In genomic region chr13:59425211-59425721, GRCh38 we compare ENCODE assay signal across 17 cellular contexts.
DNase-seq lines count a peak whose midpoint lies in the region; ATAC-seq, FAIRE-seq and TF ChIP-seq lines count a peak whose summit lies in the region.
"Had no signal": no experiment of that assay in that cellular context is flagged by ENCODE, and none has a peak within 500 bp of the region (broad histone marks: within the 10 kb centered on the region; RNA-seq: fewer than 3 reads in every experiment).

No MANE protein-coding gene starts in this region.

- H4K5ac ChIP-seq in mesendoderm (ENCODE audit: low read length) = no peak overlapping the region

- no CpG with 5 or more reads among the region's 4 CpGs for WGBS in mesendoderm (ENCODE audit: extremely low coverage, insufficient coverage, low lambda C conversion rate)
- WGBS in HepG2 (ENCODE audit: low lambda C conversion rate) = 27% methylated on average over 4 of the region's 4 CpGs

- H3K36me3 ChIP-seq in mesendoderm (ENCODE audit: control insufficient read depth, insufficient read depth, low read length) (no peaks in the 10 kb centered on the region), HepG2 (replicated peaks in 1 of 2; ENCODE audit: control insufficient read depth in 1 of 2, insufficient read depth in 2 of 2, low read length in 2 of 2) (no peaks in the 10 kb centered on the region)

- TF ChIP-seq POLR2A in HepG2 (IDR thresholded peaks at IDR 0.05; ENCODE audit: insufficient read depth in 1 of 2, low read depth in 2 of 2, low read length in 2 of 2) = no peak

- intact Hi-C loops in HepG2 (cut with micrococcal nuclease; ENCODE audit: unreplicated experiment) = no loop called here
- intact Hi-C loops in Right ventricle myocardium superior (cut with DNase I) = no loop called here

- H2BK120ac ChIP-seq in mesendoderm (ENCODE audit: low read depth, low read length) = no peak overlapping the region

- H2BK15ac ChIP-seq in mesendoderm (replicated peaks; ENCODE audit: low read depth) = peak overlapping the region; percentile 12

- H3K18ac ChIP-seq in mesendoderm (ENCODE audit: low read length) = no peak overlapping the region

- no peak overlapping the region for H4K8ac ChIP-seq in mesendoderm (ENCODE audit: low read depth, low read length)

- in situ Hi-C loops in astrocyte of the spinal cord (cut with HindIII; ENCODE audit: low sequenced_read_pairs) = no loop called here
- in situ Hi-C loops in HepG2 (cut with HindIII; ENCODE audit: extremely low pct_ligation_motif_present, low pct_unique_long_range_greater_than_20kb) = no loop called here

- H3K4me3 ChIP-seq in astrocyte of the spinal cord (ENCODE audit: low read depth, low read length) (no peak overlapping the region), mesendoderm (ENCODE audit: low read length) (no peak overlapping the region), HepG2 (replicated peaks in 1 of 3; ENCODE audit: insufficient read depth in 1 of 3, low read depth in 2 of 3, low read length in 3 of 3) (no peak overlapping the region)
- H3K4me3 ChIP-seq: GM23338 had no signal

- H3K4me2 ChIP-seq in mesendoderm (ENCODE audit: low read length) (no peak overlapping the region), HepG2 (ENCODE audit: low read depth, low read length) (no peak overlapping the region)
- H3K4me2 ChIP-seq: GM23338 had no signal

- no peak overlapping the region for H3K9ac ChIP-seq in mesendoderm (ENCODE audit: low read length)
- no peak overlapping the region for H3K9ac ChIP-seq in HepG2 (ENCODE audit: insufficient read depth, low read depth, low read length)

- H3K4ac ChIP-seq in mesendoderm (ENCODE audit: low read depth, low read length) = no peak overlapping the region

- H3K79me2 ChIP-seq in mesendoderm (ENCODE audit: control insufficient read depth, insufficient read depth, low read length) = no peaks in the 10 kb centered on the region
- H3K79me2 ChIP-seq in HepG2 (ENCODE audit: insufficient read depth, low read length) = no peaks in the 10 kb centered on the region

- H3K27ac ChIP-seq in mesendoderm (ENCODE audit: low read depth, low read length) = no peak overlapping the region
- no peak overlapping the region for H3K27ac ChIP-seq in HepG2 (ENCODE audit: extremely low read length, insufficient read depth, low read length)

- TF ChIP-seq RAD21 in HepG2 (CRISPR knock-in tag; IDR thresholded peaks at IDR 0.05) = no peak

- H2AK5ac ChIP-seq in mesendoderm (ENCODE audit: low read length) = no peak overlapping the region

- H2AFZ ChIP-seq in HepG2 (ENCODE audit: low read length) = no peak overlapping the region
- H2AFZ ChIP-seq: GM23338 had no signal

- H3K56ac ChIP-seq in mesendoderm (ENCODE audit: low read length) = no peak overlapping the region

- no peak for FAIRE-seq in HepG2 (lab: Jason Lieb, UNC)

- H3K23ac ChIP-seq in mesendoderm (ENCODE audit: low read length) = no peak overlapping the region

- H3K9me3 ChIP-seq in HepG2 (ENCODE audit: low read length) = no peaks in the 10 kb centered on the region; the same call in none of the 2 replicates

- CTCF ChIA-PET in HepG2 (lab: Yijun Ruan, JAX; ENCODE audit: low intra/inter-chr PET ratio, low total read pairs) = no interaction called here

- no peak for TF ChIP-seq CTCF in astrocyte of the spinal cord (IDR thresholded peaks at IDR 0.05; ENCODE audit: low read depth, low read length)
- no peak for TF ChIP-seq CTCF in HepG2 (CRISPR knock-in tag; IDR thresholded peaks at IDR 0.05)

- no peak for TF ChIP-seq EP300 in HepG2 (IDR thresholded peaks at IDR 0.05; ENCODE audit: low read depth in 2 of 2, low read length in 2 of 2)
- no peak for TF ChIP-seq EP300 in HepG2 (CRISPR knock-in tag; IDR thresholded peaks at IDR 0.05; ENCODE audit: borderline replicate concordance)

- H3K79me1 ChIP-seq in mesendoderm (ENCODE audit: low read length) = no peaks in the 10 kb centered on the region

- ATAC-seq in GM18520 (IDR thresholded peaks at IDR 0.05; ENCODE audit: unreplicated experiment) = no peak
- ATAC-seq in HepG2 = no peak
- no peak for ATAC-seq in HG02885 (IDR thresholded peaks at IDR 0.05; ENCODE audit: poor library complexity, unreplicated experiment)
- ATAC-seq in Right ventricle myocardium superior (ENCODE audit: poor library complexity) = no peak
- ATAC-seq: CD8-positive, alpha-beta T cell; GM23338; left ventricle myocardium superior had no signal

- peaks cover 5% of the 10 kb centered on the region for H3K4me1 ChIP-seq in mesendoderm (ENCODE audit: control insufficient read depth, low read depth, low read length)
- H3K4me1 ChIP-seq in HepG2 (ENCODE audit: insufficient read depth, low read length) = no peaks in the 10 kb centered on the region

- no peak overlapping the region for H2BK5ac ChIP-seq in mesendoderm (ENCODE audit: low read length)

- no peaks in the 10 kb centered on the region for H3K27me3 ChIP-seq in mesendoderm (ENCODE audit: insufficient read depth, low read length, poor library complexity)
- H3K27me3 ChIP-seq in HepG2 (ENCODE audit: control insufficient read depth in 1 of 2, insufficient read depth in 2 of 2, low read length in 2 of 2) = no peaks in the 10 kb centered on the region

- POLR2A ChIA-PET in HepG2 (lab: Yijun Ruan, JAX) = no interaction called here

- BruUV-seq in HepG2 (replicated peaks; lab: Mats Ljungman, UMichigan) = no TSS peak

- DNase-seq in DMS79 treated with DMSO at 0.1 percent for 48 hours (lab: John Stamatoyannopoulos, UW) (peak; percentile 87), NCI-H128 (lab: John Stamatoyannopoulos, UW; ENCODE audit: unreplicated experiment) (peak; percentile 63), astrocyte of the spinal cord (ENCODE audit: low read depth, low spot score) (peak; percentile 74), mesendoderm (no peak), HepG2 (ENCODE audit: low spot score) (no peak), Right ventricle myocardium superior (no peak)
- DNase-seq: activated gamma-delta T cell treated with Interleukin-2 at 50 U/mL for 16 hours; CD8-positive, alpha-beta T cell; central memory CD4-positive, alpha-beta T cell; hippocampal formation; Karpas-422; left ventricle myocardium superior; naive B cell; stimulated activated CD4-positive, alpha-beta T cell treated with anti-CD3 and anti-CD28 coated beads, Interleukin-1b, Interleukin-23, amount 100 ng/mL, for 48 hours had no signal

- H4K20me1 ChIP-seq in HepG2 (ENCODE audit: insufficient read depth, low read length) = no peaks in the 10 kb centered on the region

TF ChIP-seq in HepG2, 621 proteins besides CTCF, POLR2A, EP300 and RAD21 (continues in another document):
- TF ChIP-seq ZNF142 (CRISPR knock-in tag; IDR thresholded peaks at IDR 0.05) (no peak), MEIS1 (CRISPR knock-in tag; IDR thresholded peaks at IDR 0.05; ENCODE audit: borderline replicate concordance) (no peak), MLX (CRISPR knock-in tag; IDR thresholded peaks at IDR 0.05) (no peak), ETV6 (CRISPR knock-in tag; conservative IDR thresholded peaks at IDR 0.05) (no peak), NBN (conservative IDR thresholded peaks at IDR 0.05) (no peak), BATF2 (CRISPR knock-in tag; IDR thresholded peaks at IDR 0.05) (no peak)

Comparison
In these comparisons a context has a peak if more than half of its experiments do, and no peak if none do; other contexts are left out.
1. DNase-seq: peak in DMS79 treated with DMSO at 0.1 percent for 48 hours (single experiment), NCI-H128 (single experiment) and astrocyte of the spinal cord (single experiment); none in mesendoderm (single experiment), HepG2 (single experiment) and Right ventricle myocardium superior (single experiment).